ENCODE assay signal across 22 cellular contexts in the genomic region with DNA sequence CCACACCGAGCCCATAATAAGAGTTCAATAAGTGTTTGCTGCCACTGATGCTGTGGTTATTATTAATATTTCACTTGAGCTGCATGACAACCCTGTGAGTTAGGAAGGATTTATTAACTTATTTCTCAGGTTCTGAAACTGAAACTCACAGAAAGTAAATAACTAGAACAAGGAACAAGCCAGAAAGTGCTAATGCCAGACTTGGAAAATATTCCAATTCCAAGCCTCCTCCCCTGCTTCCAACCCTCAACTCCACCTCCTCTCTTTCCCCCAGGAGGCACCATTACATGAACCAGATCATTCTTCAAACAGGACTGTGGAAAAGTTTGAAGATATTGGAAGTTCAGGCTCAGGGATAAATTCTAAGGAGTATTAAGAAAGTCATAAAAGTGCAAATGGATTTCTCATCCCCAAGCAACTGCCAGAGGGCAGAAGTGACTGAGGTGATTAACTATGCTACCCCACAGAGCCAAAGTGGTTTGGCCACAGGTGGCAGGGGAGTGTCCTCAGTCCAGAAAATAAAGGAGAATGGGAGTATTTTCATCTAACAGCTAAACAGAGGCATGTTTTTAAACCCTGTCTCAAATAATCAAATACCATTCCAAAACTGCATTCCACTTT. TPM values are rescaled to one million over a fixed set of nuclear protein-coding genes. Genes with fewer than 3 reads are reported as not detected.
A peak's percentile ranks its signal among the peaks of the same experiment; 100 is the strongest.
DNase-seq lines count a peak whose midpoint lies in the region; ATAC-seq and TF ChIP-seq lines count a peak whose summit lies in the region.
"Had no signal": no experiment of that assay in that cellular context is flagged by ENCODE, and none has a peak within 500 bp of the region (broad histone marks: within the 10 kb centered on the region; RNA-seq: fewer than 3 reads in every experiment).

No MANE protein-coding gene starts in this region.

- H3K4me1 Mint-ChIP-seq in nephron: peaks cover 30% of the 10 kb centered on the region

- H3K27ac Mint-ChIP-seq in nephron: peak overlapping the region; percentile 4 to 62 (median 61)
- H3K27ac Mint-ChIP-seq: activated CD4-positive, alpha-beta memory T cell treated with anti-CD3 and anti-CD28 coated beads for 36 hours; effector memory CD8-positive, alpha-beta T cell; natural killer cell treated with Interleukin-12 subunit alpha and Interleukin-12 subunit beta and Interleukin-15 and Interleukin-18, amount 100 ng/mL, for 72 hours; progenitor cell of endocrine pancreas had no signal

- intact Hi-C loops in Right ventricle myocardium inferior (cut with DNase I): loop anchor here (2.0 to 5.0 kb wide), 4 partner anchors 207 to 862 kb away; no protein-coding TSS in a partner anchor

- no peaks in the 10 kb centered on the region for H3K9me3 Mint-ChIP-seq in nephron
- H3K9me3 Mint-ChIP-seq: activated CD4-positive, alpha-beta memory T cell treated with anti-CD3 and anti-CD28 coated beads for 36 hours; effector memory CD8-positive, alpha-beta T cell; natural killer cell treated with Interleukin-12 subunit alpha and Interleukin-12 subunit beta and Interleukin-15 and Interleukin-18, amount 100 ng/mL, for 72 hours had no signal

- TF ChIP-seq CTCF in epithelial cell of esophagus (IDR thresholded peaks at IDR 0.05; ENCODE audit: insufficient read depth, low read depth, low read length, missing control alignments): no peak
- TF ChIP-seq CTCF in nephron (IDR thresholded peaks at IDR 0.05; ENCODE audit: unreplicated experiment in 3 of 3): no peak

- peaks cover 12% of the 10 kb centered on the region for H3K27me3 Mint-ChIP-seq in nephron (ENCODE audit: low read depth)

- no peak overlapping the region for H3K4me3 ChIP-seq in epithelial cell of esophagus (ENCODE audit: low read length)
- H3K4me3 ChIP-seq: hepatocyte, skin epidermis had no signal

- DNase-seq in EL (peak; percentile 56), M059J (ENCODE audit: low read depth) (peak; percentile 84), epithelial cell of esophagus (ENCODE audit: low read depth) (peak; percentile 53), NAMALWA (ENCODE audit: low spot score) (no peak), Right ventricle myocardium inferior (ENCODE audit: missing footprints) (no peak), cerebellar nuclear complex (lab: John Stamatoyannopoulos, UW) (no peak), germinal center (ENCODE audit: low spot score) (no peak)
- DNase-seq: activated CD4-positive, alpha-beta memory T cell treated with anti-CD3 and anti-CD28 coated beads for 36 hours; activated naive CD4-positive, alpha-beta T cell; activated T-cell treated with anti-CD3 and anti-CD28 coated beads for 4 hours; effector memory CD8-positive, alpha-beta T cell; H7; NCI-H1694; NCI-H2227 treated with DMSO at 0.1 percent for 48 hours; stimulated activated naive CD8-positive, alpha-beta T cell treated with anti-CD3 and anti-CD28 coated beads, Interleukin-15, Interleukin-2, amounts not matched to agents 100 U/mL and 50 U/mL, for 24 hours; trophoblast cell had no signal

- H3K4me3 Mint-ChIP-seq in nephron: peak overlapping the region in 1 of 3 experiments; percentile 8
- H3K4me3 Mint-ChIP-seq: activated CD4-positive, alpha-beta memory T cell treated with anti-CD3 and anti-CD28 coated beads for 36 hours; effector memory CD8-positive, alpha-beta T cell; natural killer cell treated with Interleukin-12 subunit alpha and Interleukin-12 subunit beta and Interleukin-15 and Interleukin-18, amount 100 ng/mL, for 72 hours had no signal

- ATAC-seq in Right ventricle myocardium inferior: no peak
- ATAC-seq: effector memory CD8-positive, alpha-beta T cell; HepG2; natural killer cell treated with Interleukin-12 subunit alpha and Interleukin-12 subunit beta and Interleukin-15 and Interleukin-18, amount 100 ng/mL, for 72 hours; stimulated activated naive CD8-positive, alpha-beta T cell treated with anti-CD3 and anti-CD28 coated beads, Interleukin-15, Interleukin-2, amounts not matched to agents 100 U/mL and 50 U/mL, for 24 hours had no signal

- H3K36me3 Mint-ChIP-seq in nephron (ENCODE audit: low read depth): no peaks in the 10 kb centered on the region
- H3K36me3 Mint-ChIP-seq: activated CD4-positive, alpha-beta memory T cell treated with anti-CD3 and anti-CD28 coated beads for 36 hours; natural killer cell treated with Interleukin-12 subunit alpha and Interleukin-12 subunit beta and Interleukin-15 and Interleukin-18, amount 100 ng/mL, for 72 hours had no signal

RNA-seq across cellular contexts. Expression of gene FJX1, which starts 3.2 kb away (rescaled TPM):
- total RNA-seq in M059J (2014; rRNA removed; shearing (Covaris generic)): 10.5 and 14.4 TPM in 2 replicates
- 0.54 TPM for total RNA-seq in Right ventricle myocardium inferior

RNA-seq across cellular contexts. Expression of gene TRIM44, which starts 47.5 kb away (rescaled TPM):
- 35.8 and 50.1 TPM in 2 replicates for total RNA-seq in M059J (2014; rRNA removed; shearing (Covaris generic))
- total RNA-seq in Right ventricle myocardium inferior: 39.9 TPM

Comparison
In these comparisons a context has a peak if more than half of its experiments do, and no peak if none do; other contexts are left out.
1. DNase-seq: peak in EL (single experiment), M059J (single experiment) and epithelial cell of esophagus (single experiment); none in NAMALWA (single experiment), Right ventricle myocardium inferior (single experiment), cerebellar nuclear complex (0 of 2) and germinal center (single experiment).